Comparison of ENCODE assay signal across 9 cellular contexts in the genomic region with DNA sequence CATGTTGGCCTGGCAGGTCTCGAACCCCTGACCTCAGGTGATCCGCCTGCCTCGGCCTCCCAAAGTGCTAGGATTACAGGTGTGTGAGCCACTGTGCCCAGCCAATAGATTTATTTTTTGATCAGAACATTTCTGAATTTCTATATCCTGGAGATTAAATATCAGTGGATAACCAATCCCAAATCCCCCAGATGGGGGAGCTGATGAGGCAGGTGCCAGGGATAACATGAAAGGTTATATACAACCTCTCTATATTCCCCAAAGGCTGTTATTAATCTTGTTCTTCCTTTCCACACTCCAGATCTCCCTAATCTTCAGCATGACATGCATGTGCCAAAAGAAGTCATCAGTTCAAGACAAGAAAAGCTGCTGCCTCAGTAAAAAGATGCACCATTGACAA.
DNase-seq lines count a peak whose midpoint lies in the region; ATAC-seq and TF ChIP-seq lines count a peak whose summit lies in the region.
"Had no signal": no experiment of that assay in that cellular context is flagged by ENCODE, and none has a peak within 500 bp of the region (broad histone marks: within the 10 kb centered on the region; RNA-seq: fewer than 3 reads in every experiment).

No MANE protein-coding gene starts in this region.

- H3K79me2 ChIP-seq in DOHH2 (ENCODE audit: control insufficient read depth, low read length): no peaks in the 10 kb centered on the region

- no peak overlapping the region for H3K4me2 ChIP-seq in DOHH2 (ENCODE audit: low read length)

- no peak overlapping the region for H3K4me3 Mint-ChIP-seq in HFFc6
- no peak overlapping the region for H3K4me3 Mint-ChIP-seq in activated CD8-positive, alpha-beta T cell treated with anti-CD3 and anti-CD28 coated beads for 36 hours

- H3K4me1 ChIP-seq in DOHH2 (ENCODE audit: control insufficient read depth, low read length): peaks cover 3% of the 10 kb centered on the region; the same call in 1 of the 2 replicates
- H3K4me1 ChIP-seq: gastroesophageal sphincter had no signal

- CTCF ChIA-PET in activated CD8-positive, alpha-beta T cell treated with anti-CD3 and anti-CD28 coated beads for 36 hours (lab: Charles Lee): interaction anchor here (1.2 to 2.8 kb wide), 2 partner anchors 127 to 132 kb away, joined by 3 to 17 read pairs; no protein-coding TSS in a partner anchor

- no peaks in the 10 kb centered on the region; the same call in 1 of the 2 replicates for H3K27me3 ChIP-seq in DOHH2 (ENCODE audit: control insufficient read depth, low read length)

- H3K4me1 Mint-ChIP-seq in HFFc6 (ENCODE audit: low read depth): peaks cover 10% of the 10 kb centered on the region
- no peaks in the 10 kb centered on the region for H3K4me1 Mint-ChIP-seq in activated CD8-positive, alpha-beta T cell treated with anti-CD3 and anti-CD28 coated beads for 36 hours (ENCODE audit: low read depth)

- H3K9me3 ChIP-seq in DOHH2 (ENCODE audit: control insufficient read depth, insufficient read depth, low read length): no peaks in the 10 kb centered on the region
- H3K9me3 ChIP-seq: gastroesophageal sphincter had no signal

- H3K9me3 Mint-ChIP-seq in HFFc6: no peaks in the 10 kb centered on the region
- H3K9me3 Mint-ChIP-seq in activated CD8-positive, alpha-beta T cell treated with anti-CD3 and anti-CD28 coated beads for 36 hours: no peaks in the 10 kb centered on the region

- H3K27ac Mint-ChIP-seq in HFFc6: no peak overlapping the region
- H3K27ac Mint-ChIP-seq in activated CD8-positive, alpha-beta T cell treated with anti-CD3 and anti-CD28 coated beads for 36 hours: no peak overlapping the region

- no peaks in the 10 kb centered on the region for H3K36me3 Mint-ChIP-seq in HFFc6 (ENCODE audit: low read depth)
- H3K36me3 Mint-ChIP-seq in activated CD8-positive, alpha-beta T cell treated with anti-CD3 and anti-CD28 coated beads for 36 hours (ENCODE audit: low read depth): no peaks in the 10 kb centered on the region

- TF ChIP-seq CTCF in DOHH2 (IDR thresholded peaks at IDR 0.05; ENCODE audit: low read depth, low read length, poor library complexity, severe bottlenecking) (peak; percentile 27), HFFc6 (IDR thresholded peaks at IDR 0.05) (peak; percentile 78)
- peak; percentile 52 for TF ChIP-seq CTCF in activated CD8-positive, alpha-beta T cell treated with anti-CD3 and anti-CD28 coated beads for 36 hours (IDR thresholded peaks at IDR 0.05)

- H4K20me1 ChIP-seq in DOHH2 (ENCODE audit: control insufficient read depth, insufficient read depth, low read depth, low read length): no peaks in the 10 kb centered on the region

- peaks cover 5% of the 10 kb centered on the region for H3K27me3 Mint-ChIP-seq in HFFc6 (ENCODE audit: insufficient read depth)
- H3K27me3 Mint-ChIP-seq in activated CD8-positive, alpha-beta T cell treated with anti-CD3 and anti-CD28 coated beads for 36 hours: peaks cover 11% of the 10 kb centered on the region

- no peaks in the 10 kb centered on the region for H3F3A ChIP-seq in DOHH2 (ENCODE audit: control insufficient read depth, insufficient read depth)

- H3K9me2 ChIP-seq in DOHH2 (replicated peaks; ENCODE audit: control insufficient read depth, low read length): no peaks in the 10 kb centered on the region

- POLR2A ChIA-PET in activated CD8-positive, alpha-beta T cell treated with anti-CD3 and anti-CD28 coated beads for 36 hours (lab: Charles Lee): no interaction called here

- H3K4me3 ChIP-seq in DOHH2 (ENCODE audit: low read length): no peak overlapping the region
- H3K4me3 ChIP-seq: gastroesophageal sphincter had no signal

- intact Hi-C loops in activated CD8-positive, alpha-beta T cell treated with anti-CD3 and anti-CD28 coated beads for 36 hours (cut with micrococcal nuclease): no loop called here

- DNase-seq in HFFc6 (no peak), lung microvascular endothelial cell (ENCODE audit: low read depth in 2 of 2) (peak; percentile 43 to 66), HuH-7.5 (ENCODE audit: low spot score) (no peak), GOT3 (lab: John Stamatoyannopoulos, UW) (no peak)
- DNase-seq in activated CD8-positive, alpha-beta T cell treated with anti-CD3 and anti-CD28 coated beads for 36 hours: peak; percentile 50
- DNase-seq: Kasumi-1 had no signal

- ATAC-seq in activated CD8-positive, alpha-beta T cell treated with anti-CD3 and anti-CD28 coated beads for 36 hours: no peak
- ATAC-seq in HG03159 (IDR thresholded peaks at IDR 0.05; ENCODE audit: unreplicated experiment): no peak
- ATAC-seq: gastroesophageal sphincter had no signal

- no peak overlapping the region for H3K27ac ChIP-seq in DOHH2 (ENCODE audit: low read depth, low read length)
- H3K27ac ChIP-seq: gastroesophageal sphincter had no signal

- H3K36me3 ChIP-seq in DOHH2 (ENCODE audit: control insufficient read depth, low read length): no peaks in the 10 kb centered on the region
- H3K36me3 ChIP-seq: gastroesophageal sphincter had no signal

Comparison
In these comparisons a context has a peak if more than half of its experiments do, and no peak if none do; other contexts are left out.
1. CTCF ChIP-seq: peak in every context shown above with its lines; median percentile 78 in HFFc6; 52 in activated CD8-positive, alpha-beta T cell treated with anti-CD3 and anti-CD28 coated beads for 36 hours; 27 in DOHH2.
2. DNase-seq: peak in activated CD8-positive, alpha-beta T cell treated with anti-CD3 and anti-CD28 coated beads for 36 hours (single experiment) and lung microvascular endothelial cell (2 of 2); none in HFFc6 (single experiment), HuH-7.5 (single experiment) and GOT3 (single experiment).